In genomic region chr13:61706899-61707298, GRCh38 we compare ENCODE assay signal across 25 cellular contexts.
"Had no signal": no experiment of that assay in that cellular context is flagged by ENCODE, and none has a peak within 500 bp of the region (broad histone marks: within the 10 kb centered on the region; RNA-seq: fewer than 3 reads in every experiment).

No MANE protein-coding gene starts in this region.

- H3K4me3 ChIP-seq: neural progenitor cell, ovary, psoas muscle, right lobe of liver, sigmoid colon, stomach, thoracic aorta, thyroid gland, tibial nerve, upper lobe of left lung, vagina had no signal

- ATAC-seq: natural killer cell; psoas muscle; right cardiac atrium; right lobe of liver; stimulated activated effector memory CD8-positive, alpha-beta T cell treated with anti-CD3 and anti-CD28 coated beads, Interleukin-12 subunit alpha, Interleukin-12 subunit beta, amount 100 ng/mL, for 72 hours; stimulated activated naive B cell treated with anti-CD40 and anti-IgM and Interleukin-4, amounts not matched to agents 10 μg/mL and 1 μg/mL and 100 μg/mL, for 72 hours had no signal

- H3K36me3 ChIP-seq: neural progenitor cell, ovary, right lobe of liver, sigmoid colon, stomach, thoracic aorta, thyroid gland, tibial nerve, upper lobe of left lung, vagina had no signal

- H3K4me1 ChIP-seq: neural progenitor cell, parathyroid adenoma, psoas muscle, right lobe of liver, sigmoid colon, stomach, thyroid gland, tibial nerve, upper lobe of left lung, vagina had no signal

- H3K27me3 ChIP-seq: neural progenitor cell, ovary, right lobe of liver, sigmoid colon, stomach, thyroid gland, tibial nerve, upper lobe of left lung, vagina had no signal

- DNase-seq: natural killer cell; occipital lobe; ovary; posterior cingulate gyrus; psoas muscle; right cardiac atrium; right lobe of liver; sigmoid colon; small intestine; stimulated activated CD4-positive, alpha-beta T cell treated with anti-CD3 and anti-CD28 coated beads, Interleukin-15, amount 100 ng/mL, for 24 hours; stimulated activated CD4-positive, alpha-beta T cell treated with anti-CD3 and anti-CD28 coated beads, Interleukin-2, amount 100 ng/mL, for 24 hours; stimulated activated CD4-positive, alpha-beta T cell treated with anti-CD3 and anti-CD28 coated beads, Interleukin-2, amount 100 ng/mL, for 48 hours; stimulated activated CD4-positive, alpha-beta T cell treated with anti-CD3 and anti-CD28 coated beads, Interleukin-4, amount 100 ng/mL, for 24 hours; stimulated activated naive B cell treated with anti-CD40 and anti-IgM and Interleukin-4, amounts not matched to agents 10 μg/mL and 1 μg/mL and 100 μg/mL, for 72 hours; stimulated activated naive CD4-positive, alpha-beta T cell treated with Interleukin-2 at 50 U/mL for 16 hours; stomach; thyroid gland; trophoblast cell; upper lobe of left lung had no signal

- H3K9me3 ChIP-seq: ovary, psoas muscle, right lobe of liver, thoracic aorta, thyroid gland, tibial nerve, vagina had no signal
